In genomic region chr2:120675460-120676130, GRCh38 we compare ENCODE assay signal across 8 cellular contexts.
DNase-seq lines count a peak whose midpoint lies in the region; ATAC-seq and TF ChIP-seq lines count a peak whose summit lies in the region.

No MANE protein-coding gene starts in this region.

- TF ChIP-seq CTCF in GM12864 (IDR thresholded peaks at IDR 0.05; ENCODE audit: low read depth, low read length, missing control alignments) (peak; percentile 77), WI38 (IDR thresholded peaks at IDR 0.05; ENCODE audit: low read depth, low read length) (peak; percentile 70), dorsolateral prefrontal cortex (IDR thresholded peaks at IDR 0.05 in 54 of 56, conservative IDR thresholded peaks at IDR 0.05 in 2 of 56; ENCODE audit: low read depth in 1 of 56, partially characterized antibody in 56 of 56) (peak; percentile 31 to 83 (median 64))

- peak; percentile 35 for ATAC-seq in memory B cell (ENCODE audit: low read depth)
- ATAC-seq in stimulated activated naive CD8-positive, alpha-beta T cell treated with anti-CD3 and anti-CD28 coated beads, Interleukin-15, amount 100 ng/mL, for 72 hours: peak; percentile 36
- ATAC-seq in GM18861 (IDR thresholded peaks at IDR 0.05; ENCODE audit: unreplicated experiment): no peak

- no peak overlapping the region for H3K27ac Mint-ChIP-seq in memory B cell
- H3K27ac Mint-ChIP-seq in stimulated activated naive CD8-positive, alpha-beta T cell treated with anti-CD3 and anti-CD28 coated beads, Interleukin-15, amount 100 ng/mL, for 72 hours: no peak overlapping the region

- H3K9me3 ChIP-seq in Karpas-422 (ENCODE audit: low read length): no peaks in the 10 kb centered on the region

- H4K20me1 ChIP-seq in Karpas-422 (ENCODE audit: insufficient read depth, low read depth, low read length): no peaks in the 10 kb centered on the region

- no peak overlapping the region for H2AFZ ChIP-seq in Karpas-422 (ENCODE audit: low read length)

- intact Hi-C loops in dorsolateral prefrontal cortex (cut with DNase I): loop anchor here (2.0 to 10.0 kb wide), 4 partner anchors 87 to 238 kb away; no protein-coding TSS in a partner anchor

- H3K9me2 ChIP-seq in Karpas-422 (replicated peaks; ENCODE audit: insufficient read depth, low read length): no peaks in the 10 kb centered on the region

- H3K36me3 Mint-ChIP-seq in memory B cell: no peaks in the 10 kb centered on the region

- peaks cover 4% of the 10 kb centered on the region for H3K4me1 Mint-ChIP-seq in memory B cell
- no peaks in the 10 kb centered on the region for H3K4me1 Mint-ChIP-seq in stimulated activated naive CD8-positive, alpha-beta T cell treated with anti-CD3 and anti-CD28 coated beads, Interleukin-15, amount 100 ng/mL, for 72 hours

- H3K4me2 ChIP-seq in Karpas-422 (ENCODE audit: low read depth, low read length, poor library complexity, severe bottlenecking): no peak overlapping the region

- no peak overlapping the region for H3K9ac ChIP-seq in Karpas-422 (ENCODE audit: low read length)

- DNase-seq in GM12864 (ENCODE audit: low read depth) (no peak), Karpas-422 (peak; percentile 73), dorsolateral prefrontal cortex (peak in 5 of 10 donors; percentile 46 to 58 (median 53)), memory B cell (ENCODE audit: low spot score in 2 of 2) (peak; percentile 18 to 27), putamen (ENCODE audit: low spot score) (no peak)
- peak; percentile 34 to 42 for DNase-seq in stimulated activated naive CD8-positive, alpha-beta T cell treated with anti-CD3 and anti-CD28 coated beads, Interleukin-15, amount 100 ng/mL, for 72 hours

- no peak overlapping the region for H3K4me3 Mint-ChIP-seq in memory B cell
- H3K4me3 Mint-ChIP-seq in stimulated activated naive CD8-positive, alpha-beta T cell treated with anti-CD3 and anti-CD28 coated beads, Interleukin-15, amount 100 ng/mL, for 72 hours: no peak overlapping the region

- H3K27me3 ChIP-seq in Karpas-422 (ENCODE audit: low read length) (no peaks in the 10 kb centered on the region), dorsolateral prefrontal cortex (peaks cover 0 to 41% (median 8%) of the 10 kb centered on the region in 45 donors)

- H3K27ac ChIP-seq in Karpas-422 (ENCODE audit: low read length): no peak overlapping the region
- H3K27ac ChIP-seq in dorsolateral prefrontal cortex: no peak overlapping the region

- H3K4me3 ChIP-seq in GM12864 (ENCODE audit: low read depth, low read length) (no peak overlapping the region), Karpas-422 (ENCODE audit: low read length) (no peak overlapping the region), WI38 (ENCODE audit: low read depth, low read length) (no peak overlapping the region), dorsolateral prefrontal cortex (no peak overlapping the region)

- H3K36me3 ChIP-seq in Karpas-422 (ENCODE audit: insufficient read depth, low read length): no peaks in the 10 kb centered on the region

- H3K4me1 ChIP-seq in Karpas-422 (ENCODE audit: low read length): no peaks in the 10 kb centered on the region

- no peaks in the 10 kb centered on the region for H3K9me3 Mint-ChIP-seq in memory B cell
- H3K9me3 Mint-ChIP-seq in stimulated activated naive CD8-positive, alpha-beta T cell treated with anti-CD3 and anti-CD28 coated beads, Interleukin-15, amount 100 ng/mL, for 72 hours: no peaks in the 10 kb centered on the region

- no peaks in the 10 kb centered on the region for H3K79me2 ChIP-seq in Karpas-422 (ENCODE audit: low read length)

- H3K27me3 Mint-ChIP-seq in memory B cell: peaks cover 20% of the 10 kb centered on the region
- H3K27me3 Mint-ChIP-seq in stimulated activated naive CD8-positive, alpha-beta T cell treated with anti-CD3 and anti-CD28 coated beads, Interleukin-15, amount 100 ng/mL, for 72 hours: peaks cover 66% of the 10 kb centered on the region

Comparison
In these comparisons a context has a peak if more than half of its experiments do, and no peak if none do; other contexts are left out.
1. DNase-seq: peak in Karpas-422 (single experiment), memory B cell (2 of 2) and stimulated activated naive CD8-positive, alpha-beta T cell treated with anti-CD3 and anti-CD28 coated beads, Interleukin-15, amount 100 ng/mL, for 72 hours (2 of 2); none in GM12864 (single experiment) and putamen (single experiment).
2. Peak in every context shown above with its lines, with median percentiles within 50 percentile points of each other: CTCF ChIP-seq.